ENCODE assay signal across 1 cellular context in genomic region chr9:100028201-100028784, GRCh38.
TF ChIP-seq lines count a peak whose summit lies in the region.

No MANE protein-coding gene starts in this region.

TF ChIP-seq in HCT116, 20 proteins besides CTCF, POLR2A, EP300 and RAD21 (continued from another document):
- no peak for TF ChIP-seq REST (IDR thresholded peaks at IDR 0.05; ENCODE audit: low read depth)
- TF ChIP-seq FOSL1 (IDR thresholded peaks at IDR 0.05; ENCODE audit: low read depth), result no peak
- TF ChIP-seq TCF7L2 (IDR thresholded peaks at IDR 0.05; ENCODE audit: borderline replicate concordance, extremely low read depth, insufficient read depth, insufficient read length), result no peak
- TF ChIP-seq ZNF274 (IDR thresholded peaks at IDR 0.05; ENCODE audit: low read depth, low read length), result no peak
- no peak for TF ChIP-seq SRF (IDR thresholded peaks at IDR 0.05; ENCODE audit: low read depth)
